In the genomic region with DNA sequence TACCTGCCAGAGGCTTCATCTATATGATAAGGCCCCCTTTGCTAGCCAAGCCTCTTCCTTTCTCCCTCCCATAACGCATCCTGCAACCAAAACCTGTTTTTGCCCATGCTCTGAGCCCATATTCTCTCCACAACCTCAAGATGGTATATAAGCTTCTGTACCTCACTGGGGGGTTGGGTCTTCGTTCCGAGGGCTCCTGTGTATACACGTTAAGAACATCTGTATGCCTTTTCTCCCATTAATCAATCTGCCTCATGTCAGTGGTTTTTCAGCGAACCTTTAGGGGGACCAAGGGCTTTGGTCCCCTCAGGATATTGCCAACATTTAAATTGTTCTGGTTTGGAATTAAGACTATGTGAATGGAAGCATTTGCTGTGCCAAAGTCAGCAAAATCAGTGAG, we compare ENCODE assay signal across 1 cellular context.
TF ChIP-seq lines count a peak whose summit lies in the region.

No MANE protein-coding gene starts in this region.

TF ChIP-seq in GM23338, 12 proteins besides CTCF, POLR2A, EP300 and RAD21 (continued from another document):
- TF ChIP-seq JUNB (IDR thresholded peaks at IDR 0.05; ENCODE audit: unreplicated experiment) (no peak), EZH2phosphoT487 (IDR thresholded peaks at IDR 0.05; ENCODE audit: unreplicated experiment) (no peak)
